In genomic region chr11:118310781-118311485, GRCh38 we compare ENCODE assay signal across 21 cellular contexts. TPM values are rescaled to one million over a fixed set of nuclear protein-coding genes. Genes with fewer than 3 reads are reported as not detected.
DNase-seq lines count a peak whose midpoint lies in the region; ATAC-seq and TF ChIP-seq lines count a peak whose summit lies in the region.
"Had no signal": no experiment of that assay in that cellular context is flagged by ENCODE, and none has a peak within 500 bp of the region (broad histone marks: within the 10 kb centered on the region; RNA-seq: fewer than 3 reads in every experiment).

No MANE protein-coding gene starts in this region.

- DNase-seq in CD4-positive, alpha-beta memory T cell = no peak
- no peak for DNase-seq in HCT116 (ENCODE audit: low read depth, low spot score)
- no peak for DNase-seq in mucosa of descending colon
- DNase-seq in RPMI8226 = no peak
- DNase-seq in GM20000 (ENCODE audit: low spot score) = no peak
- no peak for DNase-seq in SKM-1 (lab: John Stamatoyannopoulos, UW; ENCODE audit: unreplicated experiment)
- DNase-seq: activated gamma-delta T cell treated with Interleukin-2 at 50 U/mL for 16 hours, Caco-2, naive B cell, NCI-H1105, NCI-H524, SHP77, sigmoid colon had no signal

- H3K27ac Mint-ChIP-seq in CD4-positive, alpha-beta memory T cell = peak overlapping the region; percentile 64 to 98 (median 90)
- H3K27ac Mint-ChIP-seq in activated T-helper 17 cell treated with anti-CD3 and anti-CD28 coated beads, Interleukin-2, amount 50 U/mL, for 72 hours = peak overlapping the region; percentile 69
- H3K27ac Mint-ChIP-seq: naive B cell, type B pancreatic cell had no signal

- H4K20me1 ChIP-seq in HCT116 (ENCODE audit: insufficient read depth) = no peaks in the 10 kb centered on the region

- H3K79me2 ChIP-seq in HCT116 (ENCODE audit: insufficient read depth, low read length) = no peaks in the 10 kb centered on the region
- H3K79me2 ChIP-seq: parathyroid adenoma had no signal

- TF ChIP-seq CTCF in HCT116 (IDR thresholded peaks at IDR 0.05 in 2 of 3, conservative IDR thresholded peaks at IDR 0.05 in 1 of 3; ENCODE audit: borderline replicate concordance in 1 of 3, insufficient read depth in 1 of 3, low read depth in 2 of 3, low read length in 2 of 3) = no peak
- TF ChIP-seq CTCF in mucosa of descending colon (IDR thresholded peaks at IDR 0.05) = no peak
- no peak for TF ChIP-seq CTCF in GM20000 (IDR thresholded peaks at IDR 0.05; ENCODE audit: extremely low read depth, missing control alignments)

- no peak overlapping the region for H3K9ac ChIP-seq in HCT116 (ENCODE audit: low read length)
- H3K9ac ChIP-seq: KMS-11, parathyroid adenoma had no signal

- H3K9me3 ChIP-seq in CD4-positive, alpha-beta memory T cell (ENCODE audit: control insufficient read depth in 1 of 2, low read length in 2 of 2) = no peaks in the 10 kb centered on the region
- no peaks in the 10 kb centered on the region for H3K9me3 ChIP-seq in HCT116 (ENCODE audit: control insufficient read depth in 1 of 2, insufficient read depth in 1 of 2, low read depth in 1 of 2, low read length in 2 of 2)
- no peaks in the 10 kb centered on the region for H3K9me3 ChIP-seq in mucosa of descending colon
- H3K9me3 ChIP-seq: Caco-2, sigmoid colon had no signal

- peaks cover 78 to 89% of the 10 kb centered on the region in 2 donors for H3K36me3 Mint-ChIP-seq in CD4-positive, alpha-beta memory T cell
- H3K36me3 Mint-ChIP-seq in activated T-helper 17 cell treated with anti-CD3 and anti-CD28 coated beads, Interleukin-2, amount 50 U/mL, for 72 hours (ENCODE audit: low read depth) = peaks cover 99% of the 10 kb centered on the region
- H3K36me3 Mint-ChIP-seq: naive B cell, type B pancreatic cell had no signal

- peak overlapping the region; percentile 24 for H2AFZ ChIP-seq in HCT116 (ENCODE audit: low read depth, low read length, poor library complexity, severe bottlenecking)
- H2AFZ ChIP-seq: parathyroid adenoma had no signal

- ATAC-seq in HCT116 (0 out of 2 replicates have a peak, but pooled peaks have one; percentile 34), mucosa of descending colon (peak; percentile 69), HG02759 (IDR thresholded peaks at IDR 0.05; ENCODE audit: unreplicated experiment) (no peak)
- no peak for ATAC-seq in activated T-helper 17 cell treated with anti-CD3 and anti-CD28 coated beads, Interleukin-2, amount 50 U/mL, for 72 hours (replicated peaks)

- RAD21 ChIA-PET in HCT116 (lab: Charles Lee; ENCODE audit: low non-redundant PET in 1 of 2, low total read pairs in 2 of 2, uncharacterized antibody in 2 of 2, unreplicated experiment in 2 of 2) = interaction anchor here in 1 of 2 experiments (0.6 to 1.2 kb wide), 3 partner anchors 139 to 691 kb away, joined by 3 to 6 read pairs (median 4); no protein-coding TSS in a partner anchor

- H3K27me3 Mint-ChIP-seq in CD4-positive, alpha-beta memory T cell = no peaks in the 10 kb centered on the region
- H3K27me3 Mint-ChIP-seq in activated T-helper 17 cell treated with anti-CD3 and anti-CD28 coated beads, Interleukin-2, amount 50 U/mL, for 72 hours = no peaks in the 10 kb centered on the region

- peaks cover 0 to 3% (median 0%) of the 10 kb centered on the region in 8 donors for H3K9me3 Mint-ChIP-seq in CD4-positive, alpha-beta memory T cell
- peaks cover under 1% of the 10 kb centered on the region for H3K9me3 Mint-ChIP-seq in activated T-helper 17 cell treated with anti-CD3 and anti-CD28 coated beads, Interleukin-2, amount 50 U/mL, for 72 hours
- H3K9me3 Mint-ChIP-seq: naive B cell, type B pancreatic cell had no signal

- TF ChIP-seq RAD21 in HCT116 (IDR thresholded peaks at IDR 0.05; ENCODE audit: low read depth) = no peak

- peak overlapping the region in 5 of 8 donors; percentile 20 to 74 (median 53) for H3K4me3 Mint-ChIP-seq in CD4-positive, alpha-beta memory T cell
- peak overlapping the region; percentile 100 for H3K4me3 Mint-ChIP-seq in activated T-helper 17 cell treated with anti-CD3 and anti-CD28 coated beads, Interleukin-2, amount 50 U/mL, for 72 hours
- H3K4me3 Mint-ChIP-seq: naive B cell, type B pancreatic cell had no signal

- CTCF ChIA-PET in CD4-positive, alpha-beta memory T cell (lab: Charles Lee; ENCODE audit: partially characterized antibody) = interaction anchor here (0.7 to 6.9 kb wide), 6 partner anchors 9 to 112 kb away, joined by 3 to 43 read pairs (median 4); no protein-coding TSS in a partner anchor
- CTCF ChIA-PET in HCT116 (lab: Charles Lee) = interaction anchor here (1.0 to 1.5 kb wide), 2 partner anchors 15 to 112 kb away, joined by 6 to 8 read pairs; no protein-coding TSS in a partner anchor

- H3K36me3 ChIP-seq in CD4-positive, alpha-beta memory T cell (ENCODE audit: insufficient read depth, low read length) = peaks cover 49% of the 10 kb centered on the region
- H3K36me3 ChIP-seq in HCT116 (ENCODE audit: control insufficient read depth in 1 of 2, insufficient read depth in 2 of 2, low read length in 2 of 2) = no peaks in the 10 kb centered on the region
- H3K36me3 ChIP-seq in mucosa of descending colon (ENCODE audit: low read depth) = no peaks in the 10 kb centered on the region
- H3K36me3 ChIP-seq: sigmoid colon had no signal

- intact Hi-C loops in CD4-positive, alpha-beta memory T cell (cut with micrococcal nuclease) = no loop called here
- intact Hi-C loops in HCT116 (cut with micrococcal nuclease) = no loop called here
- intact Hi-C loops in mucosa of descending colon (cut with DNase I, micrococcal nuclease) = no loop called here

- POLR2A ChIA-PET in CD4-positive, alpha-beta memory T cell (lab: Charles Lee; ENCODE audit: partially characterized antibody) = interaction anchor here (0.9 to 2.0 kb wide), 7 partner anchors 10 to 573 kb away, joined by 3 to 7 read pairs (median 4); partner anchors contain the start of genes CXCR5, JAML and UBE4A
- POLR2A ChIA-PET in HCT116 (lab: Charles Lee) = interaction anchor here (0.8 kb wide), 1 partner anchor 9 kb away, joined by 3 read pairs; no protein-coding TSS in a partner anchor

- H3K4me3 ChIP-seq in CD4-positive, alpha-beta memory T cell (ENCODE audit: low read length in 2 of 2) = no peak overlapping the region
- no peak overlapping the region for H3K4me3 ChIP-seq in HCT116 (replicated peaks in 1 of 2; ENCODE audit: low read depth in 1 of 2, low read length in 2 of 2)
- no peak overlapping the region for H3K4me3 ChIP-seq in mucosa of descending colon
- H3K4me3 ChIP-seq: sigmoid colon had no signal

- H3K4me2 ChIP-seq in HCT116 (ENCODE audit: low read length) = no peak overlapping the region
- H3K4me2 ChIP-seq: KMS-11 had no signal

- TF ChIP-seq POLR2A in HCT116 (IDR thresholded peaks at IDR 0.05; ENCODE audit: borderline replicate concordance, extremely low read depth, insufficient read depth, insufficient read length) = no peak

- BruUV-seq in HCT116 (replicated peaks; lab: Mats Ljungman, UMichigan) = no TSS peak

- no peaks in the 10 kb centered on the region for H3K27me3 ChIP-seq in CD4-positive, alpha-beta memory T cell (ENCODE audit: insufficient read depth, low read length)
- H3K27me3 ChIP-seq in HCT116 (ENCODE audit: insufficient read depth, low read length) = no peaks in the 10 kb centered on the region

- peaks cover 93% of the 10 kb centered on the region for H3K4me1 ChIP-seq in CD4-positive, alpha-beta memory T cell (ENCODE audit: insufficient read depth, low read length)
- H3K4me1 ChIP-seq in HCT116 (ENCODE audit: control insufficient read depth in 1 of 2, insufficient read depth in 2 of 2, low read length in 2 of 2) = no peaks in the 10 kb centered on the region
- peaks cover 25% of the 10 kb centered on the region for H3K4me1 ChIP-seq in mucosa of descending colon (ENCODE audit: low read depth)

- H3K27ac ChIP-seq in CD4-positive, alpha-beta memory T cell (ENCODE audit: low read depth, low read length) = peak overlapping the region; percentile 41
- no peak overlapping the region for H3K27ac ChIP-seq in HCT116 (ENCODE audit: low read depth, low read length)
- H3K27ac ChIP-seq: KMS-11, parathyroid adenoma, sigmoid colon, VCaP had no signal

- no peaks in the 10 kb centered on the region for H3K9me2 ChIP-seq in HCT116 (ENCODE audit: insufficient read depth)

- peaks cover 56 to 95% (median 82%) of the 10 kb centered on the region in 4 donors for H3K4me1 Mint-ChIP-seq in CD4-positive, alpha-beta memory T cell
- peaks cover 57% of the 10 kb centered on the region for H3K4me1 Mint-ChIP-seq in activated T-helper 17 cell treated with anti-CD3 and anti-CD28 coated beads, Interleukin-2, amount 50 U/mL, for 72 hours

RNA-seq across cellular contexts. Expression of gene CD3E, which starts 6.4 kb away (rescaled TPM):
- total RNA-seq in CD4-positive, alpha-beta memory T cell = 100 to 1,000 TPM; 581 to 618 TPM
- polyA plus RNA-seq in CD4-positive, alpha-beta memory T cell = 100 to 1,000 TPM; 627 to 999 TPM
- total RNA-seq in HCT116 (2021; ENCODE audit: unreplicated experiment) (0.79 TPM), mucosa of descending colon (1 to 10 TPM; 6.3 to 9.7 (median 9.7) TPM)
- not detected in 2 replicates for polyA plus RNA-seq in HCT116 (2012)
- 100 to 1,000 TPM; 338 to 500 TPM for total RNA-seq in activated T-helper 17 cell treated with anti-CD3 and anti-CD28 coated beads, Interleukin-2, amount 50 U/mL, for 72 hours
- total RNA-seq: chondrocyte, lung microvascular endothelial cell had no signal

RNA-seq across cellular contexts. Expression of gene CD3D, which starts 31.6 kb away (rescaled TPM):
- total RNA-seq in CD4-positive, alpha-beta memory T cell = 100 to 1,000 TPM; 338 to 343 TPM
- 1,000 to 10,000 TPM in 1 of 2 donors, 100 to 1,000 TPM in 1; 993 to 1,046 TPM for polyA plus RNA-seq in CD4-positive, alpha-beta memory T cell
- 1.0 TPM for total RNA-seq in HCT116 (2021; ENCODE audit: unreplicated experiment)
- 0.17 TPM in 1 of 2 replicates, not detected in the other for polyA plus RNA-seq in HCT116 (2012)
- total RNA-seq in activated T-helper 17 cell treated with anti-CD3 and anti-CD28 coated beads, Interleukin-2, amount 50 U/mL, for 72 hours = 100 to 1,000 TPM; 313 to 365 TPM
- 1 to 10 TPM; 4.9 to 8.1 (median 7.7) TPM for total RNA-seq in mucosa of descending colon
- total RNA-seq: Caco-2, chondrocyte, lung microvascular endothelial cell had no signal

RNA-seq across cellular contexts. Expression of gene CD3G, which starts 33.2 kb away (rescaled TPM):
- 100 to 1,000 TPM; 191 to 205 TPM for total RNA-seq in CD4-positive, alpha-beta memory T cell
- polyA plus RNA-seq in CD4-positive, alpha-beta memory T cell = 100 to 1,000 TPM; 131 to 417 TPM
- total RNA-seq in HCT116 (2021; ENCODE audit: unreplicated experiment) (0.20 TPM), mucosa of descending colon (1 to 10 TPM; 2.8 to 5.1 (median 4.2) TPM)
- not detected in 2 replicates for polyA plus RNA-seq in HCT116 (2012)
- total RNA-seq in activated T-helper 17 cell treated with anti-CD3 and anti-CD28 coated beads, Interleukin-2, amount 50 U/mL, for 72 hours = 100 to 1,000 TPM; 103 to 140 TPM
- total RNA-seq: chondrocyte, lung microvascular endothelial cell had no signal

RNA-seq across cellular contexts. Expression of gene MPZL2, which starts 46.8 kb away (rescaled TPM):
- 1 to 10 TPM; 2.9 to 3.7 TPM for total RNA-seq in CD4-positive, alpha-beta memory T cell
- 1 to 10 TPM in 1 of 2 donors, under 1 TPM in 1; 0.64 to 4.2 TPM for polyA plus RNA-seq in CD4-positive, alpha-beta memory T cell
- total RNA-seq in HCT116 (2021; ENCODE audit: unreplicated experiment) = 16.8 TPM
- polyA plus RNA-seq in HCT116 (2012) = 16.3 and 19.4 TPM in 2 replicates
- 10 to 100 TPM in 1 of 2 donors, 1 to 10 TPM in 1; 2.8 to 21.7 TPM for total RNA-seq in activated T-helper 17 cell treated with anti-CD3 and anti-CD28 coated beads, Interleukin-2, amount 50 U/mL, for 72 hours
- 10 to 100 TPM; 34.4 to 83.1 (median 72.4) TPM for total RNA-seq in mucosa of descending colon
- total RNA-seq: chondrocyte had no signal

RNA-seq across cellular contexts. Expression of gene UBE4A, which starts 48.5 kb away (rescaled TPM):
- 10 to 100 TPM; 50.3 to 52.2 TPM for total RNA-seq in CD4-positive, alpha-beta memory T cell
- 10 to 100 TPM; 16.9 to 25.5 TPM for polyA plus RNA-seq in CD4-positive, alpha-beta memory T cell
- total RNA-seq in HCT116 (2021; ENCODE audit: unreplicated experiment) = 49.9 TPM
- 10.7 and 13.3 TPM in 2 replicates for polyA plus RNA-seq in HCT116 (2012)
- total RNA-seq in activated T-helper 17 cell treated with anti-CD3 and anti-CD28 coated beads, Interleukin-2, amount 50 U/mL, for 72 hours = 10 to 100 TPM; 40.9 to 48.3 TPM
- total RNA-seq in mucosa of descending colon = 10 to 100 TPM; 42.3 to 50.1 (median 46.1) TPM

Comparison
In these comparisons a context has a peak if more than half of its experiments do, and no peak if none do; other contexts are left out.
1. ATAC-seq: peak in HCT116 (single experiment) and mucosa of descending colon (single experiment); none in activated T-helper 17 cell treated with anti-CD3 and anti-CD28 coated beads, Interleukin-2, amount 50 U/mL, for 72 hours (single experiment) and HG02759 (single experiment).
2. RNA of gene CD3E, which starts 6.4 kb away (total RNA-seq): 581 to 618 TPM in CD4-positive, alpha-beta memory T cell and 338 to 500 TPM in activated T-helper 17 cell treated with anti-CD3 and anti-CD28 coated beads, Interleukin-2, amount 50 U/mL, for 72 hours; 6.3 to 9.7 TPM in mucosa of descending colon and 0.79 TPM in HCT116 (single experiment); every median in the first group is over 10 times any median in the second.
3. RNA of gene CD3D, which starts 31.6 kb away (total RNA-seq): 313 to 365 TPM in activated T-helper 17 cell treated with anti-CD3 and anti-CD28 coated beads, Interleukin-2, amount 50 U/mL, for 72 hours and 338 to 343 TPM in CD4-positive, alpha-beta memory T cell; 4.9 to 8.1 TPM in mucosa of descending colon and 1.0 TPM in HCT116 (single experiment); every median in the first group is over 10 times any median in the second.
4. RNA of gene CD3G, which starts 33.2 kb away (total RNA-seq): 191 to 205 TPM in CD4-positive, alpha-beta memory T cell and 103 to 140 TPM in activated T-helper 17 cell treated with anti-CD3 and anti-CD28 coated beads, Interleukin-2, amount 50 U/mL, for 72 hours; 2.8 to 5.1 TPM in mucosa of descending colon and 0.20 TPM in HCT116 (single experiment); every median in the first group is over 10 times any median in the second.